Comparison of ENCODE assay signal across 21 cellular contexts in genomic region chr11:33536178-33536577, GRCh38.
"Had no signal": no experiment of that assay in that cellular context is flagged by ENCODE, and none has a peak within 500 bp of the region (broad histone marks: within the 10 kb centered on the region; RNA-seq: fewer than 3 reads in every experiment).

No MANE protein-coding gene starts in this region.

- DNase-seq: KBM-7, MV-4-11, NCI-H1048, NCI-H1105, NCI-H1417, NCI-H1436 treated with DMSO at 0.1 percent for 48 hours, NCI-H1694, NCI-H187 treated with DMSO at 0.1 percent for 48 hours, NCI-H2029 treated with DMSO at 0.1 percent for 48 hours, NCI-H2107, NCI-H2227 treated with DMSO at 0.1 percent for 48 hours, NCI-H510A, NCI-H524 treated with DMSO at 0.1 percent for 48 hours, NCI-H69, NCI-H774, PC-3, SHP77 treated with DMSO at 0.1 percent for 48 hours, SJCRH30 had no signal

- H3K4me1 ChIP-seq: SJCRH30 had no signal

- ATAC-seq: Panc1, PC-3, Right ventricle myocardium inferior had no signal

- H3K9me3 ChIP-seq: SJCRH30 had no signal

- H3K27ac ChIP-seq: HL-60, SJCRH30 had no signal

- H3K27me3 ChIP-seq: SJCRH30 had no signal

- H3K36me3 ChIP-seq: SJCRH30 had no signal

- H3K4me3 ChIP-seq: SJCRH30 had no signal
